Comparison of ENCODE assay signal across 34 cellular contexts in the genomic region with DNA sequence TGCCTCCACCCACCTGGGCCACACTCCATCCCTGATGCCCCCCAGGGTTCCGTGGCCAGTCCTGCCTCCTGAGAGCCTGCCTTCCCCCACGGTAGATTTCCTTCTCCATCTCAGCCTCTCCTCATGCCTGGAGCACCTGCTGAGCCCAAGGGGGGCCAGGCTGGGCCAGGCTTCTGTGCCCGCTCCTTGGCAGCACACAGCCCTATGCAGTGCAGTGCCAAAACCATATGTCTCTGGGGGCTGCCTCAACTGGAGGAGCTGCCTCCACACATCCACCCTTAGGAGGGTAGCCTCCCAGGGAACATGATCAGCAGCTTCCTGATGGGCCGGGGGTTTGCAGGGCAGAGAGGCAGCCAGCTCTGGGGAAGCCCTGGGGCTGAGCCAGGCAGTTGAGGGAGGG. TPM values are rescaled to one million over a fixed set of nuclear protein-coding genes. Genes with fewer than 3 reads are reported as not detected.
"Had no signal": no experiment of that assay in that cellular context is flagged by ENCODE, and none has a peak within 500 bp of the region (broad histone marks: within the 10 kb centered on the region; RNA-seq: fewer than 3 reads in every experiment).

No MANE protein-coding gene starts in this region.

- H3K4me2 ChIP-seq: hepatocyte, smooth muscle cell had no signal

- H3K27ac ChIP-seq: hepatocyte, left ventricle myocardium inferior, neutrophil, ovary, right atrium auricular region, right lobe of liver, stomach, testis, thyroid gland, transverse colon, upper lobe of left lung, vagina had no signal

- H3K4me1 ChIP-seq: left ventricle myocardium inferior, right atrium auricular region, right lobe of liver, stomach, testis, thyroid gland, transverse colon, vagina had no signal

- H2AFZ ChIP-seq: hepatocyte had no signal

- DNase-seq: islet precursor cell; left ventricle myocardium inferior; mesendoderm; naive B cell; occipital lobe; ovary; right lobe of liver; stimulated activated CD4-positive, alpha-beta T cell treated with anti-CD3 and anti-CD28 coated beads, Interleukin-1b, Interleukin-23, amount 100 ng/mL, for 48 hours; stimulated activated CD4-positive, alpha-beta T cell treated with anti-CD3 and anti-CD28 coated beads, Interleukin-2, amount 100 ng/mL, for 48 hours; stimulated activated CD4-positive, alpha-beta T cell treated with anti-CD3 and anti-CD28 coated beads, Interleukin-4, amount 100 ng/mL, for 4 hours; stimulated activated CD8-positive, alpha-beta memory T cell treated with anti-CD3 and anti-CD28 coated beads, Interleukin-4, amount 100 ng/mL, for 48 hours; stimulated activated naive B cell treated with anti-CD40 and anti-IgM and Interleukin-4, amounts not matched to agents 10 μg/mL and 1 μg/mL and 100 μg/mL, for 72 hours; stimulated activated naive CD8-positive, alpha-beta T cell treated with anti-CD3 and anti-CD28 coated beads, Interleukin-15, Interleukin-2, amounts not matched to agents 100 U/mL and 50 U/mL, for 24 hours; stomach; testis; thyroid gland; transverse colon had no signal

- H3K27me3 ChIP-seq: neutrophil, ovary, right atrium auricular region, right lobe of liver, testis, thyroid gland, upper lobe of left lung, vagina had no signal

- H3K36me3 ChIP-seq: left ventricle myocardium inferior, neutrophil, ovary, right atrium auricular region, right lobe of liver, stomach, thyroid gland, transverse colon, upper lobe of left lung, vagina had no signal

- H3K4me3 ChIP-seq: hepatocyte, left ventricle myocardium inferior, lung, ovary, right atrium auricular region, right lobe of liver, smooth muscle cell, stomach, testis, thyroid gland, transverse colon, upper lobe of left lung, vagina had no signal

- H3K9me3 ChIP-seq: neutrophil, testis, thyroid gland, vagina had no signal

RNA-seq across cellular contexts. Expression of a gene that starts 51.0 kb away (rescaled TPM):
- total RNA-seq: hepatocyte, kidney epithelial cell, left ventricle myocardium inferior, lower leg skin, lung, mesothelial cell of epicardium, mononuclear cell, neural crest cell, occipital lobe, ovary, progenitor cell of endocrine pancreas, pulmonary artery endothelial cell, renal cortical epithelial cell, right atrium auricular region, right lobe of liver, skeletal muscle tissue, smooth muscle cell, stomach, thyroid gland, transverse colon, upper lobe of left lung, urinary bladder, vagina had no signal
- polyA plus RNA-seq: hepatocyte, lung, ovary, smooth muscle cell, stomach, urinary bladder had no signal
